Comparison of ENCODE assay signal across 17 cellular contexts in genomic region chr5:106766913-106767312, GRCh38.
DNase-seq lines count a peak whose midpoint lies in the region; ATAC-seq and TF ChIP-seq lines count a peak whose summit lies in the region.
"Had no signal": no experiment of that assay in that cellular context is flagged by ENCODE, and none has a peak within 500 bp of the region (broad histone marks: within the 10 kb centered on the region; RNA-seq: fewer than 3 reads in every experiment).

No MANE protein-coding gene starts in this region.

- H3K27ac ChIP-seq in SK-N-MC = peak overlapping the region; percentile 62; the same call in 1 of the 2 replicates
- H3K27ac ChIP-seq in naive thymus-derived CD4-positive, alpha-beta T cell (ENCODE audit: low read depth, low read length) = no peak overlapping the region
- H3K27ac ChIP-seq: BLaER1 treated with 17β-estradiol and CSF1 and Interleukin-3, amounts not matched to agents 10 nM and 100 nM had no signal

- no peaks in the 10 kb centered on the region for H3K27me3 Mint-ChIP-seq in nephron (ENCODE audit: low read depth)
- H3K27me3 Mint-ChIP-seq in naive thymus-derived CD4-positive, alpha-beta T cell = no peaks in the 10 kb centered on the region
- H3K27me3 Mint-ChIP-seq in activated CD4-positive, alpha-beta T cell treated with anti-CD3 and anti-CD28 coated beads for 36 hours = no peaks in the 10 kb centered on the region
- H3K27me3 Mint-ChIP-seq: B cell had no signal

- H3K27me3 ChIP-seq in naive thymus-derived CD4-positive, alpha-beta T cell (ENCODE audit: control insufficient read depth in 2 of 2, insufficient read depth in 2 of 2, low read length in 2 of 2) = no peaks in the 10 kb centered on the region
- H3K27me3 ChIP-seq: BLaER1 treated with 17β-estradiol and CSF1 and Interleukin-3, amounts not matched to agents 10 nM and 100 nM had no signal

- DNase-seq in SK-N-MC (ENCODE audit: low read depth, low spot score) (peak; percentile 80), dedifferentiated amniotic fluid mesenchymal stem cell (ENCODE audit: extremely low spot score) (peak; percentile 68), fibroblast of peridontal ligament (ENCODE audit: extremely low read depth) (peak; percentile 85), MV-4-11 (lab: John Stamatoyannopoulos, UW) (no peak), glomerular visceral epithelial cell (ENCODE audit: extremely low spot score) (no peak)
- DNase-seq in naive thymus-derived CD4-positive, alpha-beta T cell = no peak
- no peak for DNase-seq in activated CD4-positive, alpha-beta T cell treated with anti-CD3 and anti-CD28 coated beads for 36 hours
- DNase-seq: Calu3; CD8-positive, alpha-beta T cell; DMS79 treated with DMSO at 0.1 percent for 48 hours; GF-D8; GOT3; H9 had no signal

- intact Hi-C loops in naive thymus-derived CD4-positive, alpha-beta T cell (cut with micrococcal nuclease) = no loop called here
- intact Hi-C loops in activated CD4-positive, alpha-beta T cell treated with anti-CD3 and anti-CD28 coated beads for 36 hours (cut with DNase I, micrococcal nuclease) = no loop called here

- CTCF ChIA-PET in naive thymus-derived CD4-positive, alpha-beta T cell (lab: Charles Lee) = no interaction called here
- CTCF ChIA-PET in activated CD4-positive, alpha-beta T cell treated with anti-CD3 and anti-CD28 coated beads for 36 hours (lab: Charles Lee) = no interaction called here

- no peak overlapping the region for H3K9ac ChIP-seq in SK-N-MC (ENCODE audit: insufficient read length)
- H3K9ac ChIP-seq: BLaER1 treated with 17β-estradiol and CSF1 and Interleukin-3, amounts not matched to agents 10 nM and 100 nM had no signal

- no peak for TF ChIP-seq CTCF in nephron (IDR thresholded peaks at IDR 0.05; ENCODE audit: unreplicated experiment in 3 of 3)

- H3K9me3 ChIP-seq in SK-N-MC (ENCODE audit: low read depth, low read length) = no peaks in the 10 kb centered on the region
- no peaks in the 10 kb centered on the region for H3K9me3 ChIP-seq in naive thymus-derived CD4-positive, alpha-beta T cell (ENCODE audit: control insufficient read depth in 2 of 3, low read length in 3 of 3)
- H3K9me3 ChIP-seq: BLaER1 treated with 17β-estradiol and CSF1 and Interleukin-3, amounts not matched to agents 10 nM and 100 nM had no signal

- H3K36me3 ChIP-seq in SK-N-MC (ENCODE audit: insufficient read depth, low read length) = no peaks in the 10 kb centered on the region
- no peaks in the 10 kb centered on the region for H3K36me3 ChIP-seq in naive thymus-derived CD4-positive, alpha-beta T cell (ENCODE audit: control insufficient read depth in 2 of 3, insufficient read depth in 3 of 3, low read length in 3 of 3)
- H3K36me3 ChIP-seq: BLaER1 treated with 17β-estradiol and CSF1 and Interleukin-3, amounts not matched to agents 10 nM and 100 nM had no signal

- H3K27ac Mint-ChIP-seq in nephron = peak overlapping the region in 2 of 3 experiments; percentile 16 to 32
- H3K27ac Mint-ChIP-seq in naive thymus-derived CD4-positive, alpha-beta T cell = no peak overlapping the region
- no peak overlapping the region for H3K27ac Mint-ChIP-seq in activated CD4-positive, alpha-beta T cell treated with anti-CD3 and anti-CD28 coated beads for 36 hours
- H3K27ac Mint-ChIP-seq: B cell; CD8-positive, alpha-beta T cell; H9 had no signal

- no peaks in the 10 kb centered on the region for H3K36me3 Mint-ChIP-seq in nephron (ENCODE audit: low read depth)
- no peaks in the 10 kb centered on the region for H3K36me3 Mint-ChIP-seq in naive thymus-derived CD4-positive, alpha-beta T cell
- H3K36me3 Mint-ChIP-seq in activated CD4-positive, alpha-beta T cell treated with anti-CD3 and anti-CD28 coated beads for 36 hours (ENCODE audit: low read depth) = no peaks in the 10 kb centered on the region
- H3K36me3 Mint-ChIP-seq: CD8-positive, alpha-beta T cell had no signal

- no peaks in the 10 kb centered on the region for H3K4me1 ChIP-seq in naive thymus-derived CD4-positive, alpha-beta T cell (ENCODE audit: control insufficient read depth in 2 of 2, insufficient read depth in 2 of 2, low read length in 2 of 2)
- H3K4me1 ChIP-seq: BLaER1 treated with 17β-estradiol and CSF1 and Interleukin-3, amounts not matched to agents 10 nM and 100 nM had no signal

- no peak overlapping the region for H3K4me3 Mint-ChIP-seq in nephron
- H3K4me3 Mint-ChIP-seq in naive thymus-derived CD4-positive, alpha-beta T cell = no peak overlapping the region
- no peak overlapping the region for H3K4me3 Mint-ChIP-seq in activated CD4-positive, alpha-beta T cell treated with anti-CD3 and anti-CD28 coated beads for 36 hours
- H3K4me3 Mint-ChIP-seq: B cell; CD8-positive, alpha-beta T cell; H9 had no signal

- no peaks in the 10 kb centered on the region for H3K4me1 Mint-ChIP-seq in nephron
- no peaks in the 10 kb centered on the region for H3K4me1 Mint-ChIP-seq in naive thymus-derived CD4-positive, alpha-beta T cell
- H3K4me1 Mint-ChIP-seq in activated CD4-positive, alpha-beta T cell treated with anti-CD3 and anti-CD28 coated beads for 36 hours = no peaks in the 10 kb centered on the region
- H3K4me1 Mint-ChIP-seq: B cell, H9 had no signal

- POLR2A ChIA-PET in naive thymus-derived CD4-positive, alpha-beta T cell (lab: Charles Lee) = no interaction called here
- POLR2A ChIA-PET in activated CD4-positive, alpha-beta T cell treated with anti-CD3 and anti-CD28 coated beads for 36 hours (lab: Charles Lee) = no interaction called here

- ATAC-seq in naive thymus-derived CD4-positive, alpha-beta T cell = no peak
- no peak for ATAC-seq in activated CD4-positive, alpha-beta T cell treated with anti-CD3 and anti-CD28 coated beads for 36 hours
- ATAC-seq: CD8-positive, alpha-beta T cell; HepG2 had no signal

- no peaks in the 10 kb centered on the region for H3K9me3 Mint-ChIP-seq in nephron
- peaks cover 0 to 16% (median 0%) of the 10 kb centered on the region in 11 donors for H3K9me3 Mint-ChIP-seq in naive thymus-derived CD4-positive, alpha-beta T cell
- peaks cover 2% of the 10 kb centered on the region for H3K9me3 Mint-ChIP-seq in activated CD4-positive, alpha-beta T cell treated with anti-CD3 and anti-CD28 coated beads for 36 hours (ENCODE audit: low read depth)
- H3K9me3 Mint-ChIP-seq: H9 had no signal

- H3K4me3 ChIP-seq in SK-N-MC = peak overlapping the region; percentile 42
- H3K4me3 ChIP-seq in naive thymus-derived CD4-positive, alpha-beta T cell (ENCODE audit: low read length) = no peak overlapping the region
- H3K4me3 ChIP-seq: BLaER1 treated with 17β-estradiol and CSF1 and Interleukin-3, amounts not matched to agents 10 nM and 100 nM had no signal

Comparison
In these comparisons a context has a peak if more than half of its experiments do, and no peak if none do; other contexts are left out.
1. DNase-seq: peak in SK-N-MC (single experiment), dedifferentiated amniotic fluid mesenchymal stem cell (single experiment) and fibroblast of peridontal ligament (single experiment); none in MV-4-11 (single experiment), naive thymus-derived CD4-positive, alpha-beta T cell (0 of 9), glomerular visceral epithelial cell (single experiment) and activated CD4-positive, alpha-beta T cell treated with anti-CD3 and anti-CD28 coated beads for 36 hours (single experiment).
2. H3K27ac Mint-ChIP-seq: peak in nephron (2 of 3); none in naive thymus-derived CD4-positive, alpha-beta T cell (0 of 9) and activated CD4-positive, alpha-beta T cell treated with anti-CD3 and anti-CD28 coated beads for 36 hours (single experiment).